ENCODE assay signal across 23 cellular contexts in genomic region chr14:58871972-58872530, GRCh38.
DNase-seq lines count a peak whose midpoint lies in the region; ATAC-seq, FAIRE-seq and TF ChIP-seq lines count a peak whose summit lies in the region.
"Had no signal": no experiment of that assay in that cellular context is flagged by ENCODE, and none has a peak within 500 bp of the region (broad histone marks: within the 10 kb centered on the region; RNA-seq: fewer than 3 reads in every experiment).

No MANE protein-coding gene starts in this region.

- H3K9ac ChIP-seq in neural cell (ENCODE audit: low read length): peak overlapping the region; percentile 25

- TF ChIP-seq EP300 in neural cell (conservative IDR thresholded peaks at IDR 0.05; ENCODE audit: poor library complexity, severe bottlenecking): no peak

- peak overlapping the region; percentile 63 for H3K4me2 ChIP-seq in neural cell (ENCODE audit: low read length)

- H3K9me3 ChIP-seq in neural cell (ENCODE audit: low read length): no peaks in the 10 kb centered on the region

- no peaks in the 10 kb centered on the region for H3K36me3 ChIP-seq in neural cell (ENCODE audit: insufficient read depth, low read length)

- no peaks in the 10 kb centered on the region for H4K20me1 ChIP-seq in neural cell (ENCODE audit: insufficient read depth)

- no peak overlapping the region for H3K4me3 ChIP-seq in choroid plexus epithelial cell (ENCODE audit: low read depth, low read length)
- peak overlapping the region; percentile 42 for H3K4me3 ChIP-seq in neural cell (ENCODE audit: low read length)
- H3K4me3 ChIP-seq in coronary artery: no peak overlapping the region

- no peak for TF ChIP-seq RAD21 in neural cell (conservative IDR thresholded peaks at IDR 0.05)

- peaks cover 23% of the 10 kb centered on the region for H3F3A ChIP-seq in neural cell (ENCODE audit: insufficient read depth, low read length, poor library complexity, severe bottlenecking)

- no peaks in the 10 kb centered on the region for H3K79me2 ChIP-seq in neural cell (replicated peaks; ENCODE audit: insufficient read depth, low read length)

- no peak for FAIRE-seq in urothelium cell line (lab: Jason Lieb, UNC)

- no peaks in the 10 kb centered on the region for H3K27me3 ChIP-seq in neural cell (ENCODE audit: insufficient read depth, low read depth, low read length)

- H3K27ac ChIP-seq in neural cell (ENCODE audit: low read length) (peak overlapping the region; percentile 90), coronary artery (no peak overlapping the region)

- DNase-seq in AG20443 (ENCODE audit: low spot score) (peak; percentile 22), NCI-H69 (lab: John Stamatoyannopoulos, UW) (peak; percentile 90), choroid plexus epithelial cell (ENCODE audit: low read depth) (peak; percentile 57), urothelium cell line (ENCODE audit: low spot score) (no peak), coronary artery (ENCODE audit: low spot score) (no peak)
- DNase-seq in stimulated activated CD4-positive, alpha-beta T cell treated with anti-CD3 and anti-CD28 coated beads, Interleukin-2, amount 100 ng/mL, for 24 hours: no peak
- DNase-seq: activated CD4-positive, alpha-beta T cell treated with anti-CD3 and anti-CD28 coated beads for 36 hours; activated naive CD4-positive, alpha-beta T cell treated with anti-CD3 and anti-CD28 coated beads, Interleukin-2, amount 10 ng/mL, durations not matched to agents 7 days and 5 days; anterior cingulate cortex; CD4-positive, CD25-positive, alpha-beta regulatory T cell; cerebellar nuclear complex; effector CD8-positive, alpha-beta T cell; erythroblast; GF-D8; glutamatergic neuron; MV-4-11; NCI-H1694 treated with DMSO at 0.1 percent for 48 hours; NCI-H345; nucleus accumbens; right cardiac atrium; substantia nigra had no signal

- TF ChIP-seq CTCF in choroid plexus epithelial cell (conservative IDR thresholded peaks at IDR 0.05; ENCODE audit: low read depth, low read length) (no peak), neural cell (IDR thresholded peaks at IDR 0.05; ENCODE audit: poor library complexity, severe bottlenecking) (no peak), coronary artery (IDR thresholded peaks at IDR 0.05) (no peak)

- no peak for ATAC-seq in HG02642 (IDR thresholded peaks at IDR 0.05; ENCODE audit: poor library complexity, unreplicated experiment)
- ATAC-seq: activated CD4-positive, alpha-beta T cell treated with anti-CD3 and anti-CD28 coated beads for 36 hours had no signal

- no peaks in the 10 kb centered on the region for H3K9me2 ChIP-seq in neural cell (ENCODE audit: insufficient read depth, low read length)

- no peak overlapping the region for H2AFZ ChIP-seq in neural cell (ENCODE audit: low read depth, low read length)

TF ChIP-seq in neural cell, 6 proteins besides CTCF, POLR2A, EP300 and RAD21:
- TF ChIP-seq SMC3 (conservative IDR thresholded peaks at IDR 0.05; ENCODE audit: poor library complexity) (no peak), TAF1 (IDR thresholded peaks at IDR 0.05; ENCODE audit: low read depth) (no peak), POLR2AphosphoS5 (IDR thresholded peaks at IDR 0.05) (no peak)

Comparison
In these comparisons a context has a peak if more than half of its experiments do, and no peak if none do; other contexts are left out.
1. DNase-seq: peak in AG20443 (single experiment), NCI-H69 (single experiment) and choroid plexus epithelial cell (single experiment); none in stimulated activated CD4-positive, alpha-beta T cell treated with anti-CD3 and anti-CD28 coated beads, Interleukin-2, amount 100 ng/mL, for 24 hours (0 of 2), urothelium cell line (single experiment) and coronary artery (single experiment).